ENCODE assay signal across 1 cellular context in the genomic region with DNA sequence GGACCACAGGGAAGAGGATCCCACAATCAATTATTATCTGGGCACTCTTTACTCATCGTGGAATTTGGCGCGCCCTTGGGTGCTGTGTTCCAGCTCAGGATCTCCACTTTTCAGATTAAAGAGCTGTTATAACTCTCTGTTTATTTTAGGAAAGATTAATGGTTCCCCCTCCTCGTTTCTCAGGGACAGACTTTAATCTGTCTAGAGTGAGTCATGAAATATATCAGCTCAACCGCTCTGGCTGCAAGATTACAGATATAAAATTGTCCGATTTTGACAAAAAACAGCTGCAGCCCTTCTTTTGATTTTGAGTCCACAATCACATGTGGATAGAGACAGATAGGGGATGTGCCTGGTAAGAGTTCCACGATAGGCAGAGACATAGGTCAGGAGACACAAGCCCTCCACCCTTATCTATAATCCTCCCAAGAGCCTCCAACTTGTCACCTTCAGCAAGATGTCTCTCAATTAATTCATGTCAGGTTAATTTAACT.
A peak's percentile ranks its signal among the peaks of the same experiment; 100 is the strongest.
TF ChIP-seq lines count a peak whose summit lies in the region.

No MANE protein-coding gene starts in this region.

TF ChIP-seq in HEK293, 187 proteins besides CTCF, POLR2A, EP300 and RAD21 (continued from another document):
- peak; percentile 48; the same call in 1 of the 2 replicates for TF ChIP-seq PRDM10 (tag by site-specific recombination; IDR thresholded peaks at IDR 0.05)
